ENCODE assay signal across 1 cellular context in genomic region chr5:172144291-172144815, GRCh38.
TF ChIP-seq lines count a peak whose summit lies in the region.

No MANE protein-coding gene starts in this region.

TF ChIP-seq in SK-N-SH treated with all-trans-retinoic acid at 6 μM for 48 hours, 23 proteins besides CTCF, POLR2A, EP300 and RAD21 (continued from another document):
- no peak for TF ChIP-seq POU6F1 (CRISPR knock-in tag; IDR thresholded peaks at IDR 0.05; ENCODE audit: borderline replicate concordance, low read depth)
